Comparison of ENCODE assay signal across 9 cellular contexts in genomic region chr5:179657302-179658178, GRCh38. TPM values are rescaled to one million over a fixed set of nuclear protein-coding genes. Genes with fewer than 3 reads are reported as not detected.
DNase-seq lines count a peak whose midpoint lies in the region; ATAC-seq and TF ChIP-seq lines count a peak whose summit lies in the region.
"Not testable (repeated sequence)": the region's sequence is repeated elsewhere in the genome, so short reads cannot be mapped to it uniquely, and the experiment has no call there.
"Had no signal": no experiment of that assay in that cellular context is flagged by ENCODE, and none has a peak within 500 bp of the region (broad histone marks: within the 10 kb centered on the region; RNA-seq: fewer than 3 reads in every experiment).

No MANE protein-coding gene starts in this region.

- POLR2A ChIA-PET in naive thymus-derived CD4-positive, alpha-beta T cell (lab: Charles Lee), result not testable (repeated sequence)

- H3K4me3 ChIP-seq in coronary artery, result peak overlapping the region; percentile 53
- not testable (repeated sequence) for H3K4me3 ChIP-seq in naive thymus-derived CD4-positive, alpha-beta T cell (ENCODE audit: low read length); thoracic aorta

- CTCF ChIA-PET in naive thymus-derived CD4-positive, alpha-beta T cell (lab: Charles Lee), result not testable (repeated sequence)

- not testable (repeated sequence) for H3K27ac Mint-ChIP-seq in naive thymus-derived CD4-positive, alpha-beta T cell

- ATAC-seq in GM18508 (IDR thresholded peaks at IDR 0.05; ENCODE audit: insufficient read depth, unreplicated experiment) (peak; percentile 52), GM21360 (IDR thresholded peaks at IDR 0.05; ENCODE audit: unreplicated experiment) (peak; percentile 86), HG02798 (IDR thresholded peaks at IDR 0.05; ENCODE audit: poor library complexity, unreplicated experiment) (peak; percentile 92), HG03432 (IDR thresholded peaks at IDR 0.05; ENCODE audit: unreplicated experiment) (peak; percentile 93), thoracic aorta (ENCODE audit: insufficient number of reproducible peaks, low FRiP score, low read depth) (peak; percentile 92)
- peak; percentile 99 for ATAC-seq in naive thymus-derived CD4-positive, alpha-beta T cell

- H3K4me3 Mint-ChIP-seq in naive thymus-derived CD4-positive, alpha-beta T cell, result peak overlapping the region in 2 of 10 donors; percentile 75 to 83

- H3K9me3 Mint-ChIP-seq in naive thymus-derived CD4-positive, alpha-beta T cell, result not testable (repeated sequence)

- not testable (repeated sequence) for H3K27me3 ChIP-seq in naive thymus-derived CD4-positive, alpha-beta T cell (ENCODE audit: control insufficient read depth in 2 of 2, insufficient read depth in 2 of 2, low read length in 2 of 2); thoracic aorta (replicated peaks; ENCODE audit: insufficient read depth)

- H3K27me3 Mint-ChIP-seq in naive thymus-derived CD4-positive, alpha-beta T cell, result not testable (repeated sequence)

- peak; percentile 15 for DNase-seq in activated CD4-positive, alpha-beta T cell treated with anti-CD3 and anti-CD28 coated beads for 48 hours
- not testable (repeated sequence) for DNase-seq in coronary artery (ENCODE audit: low spot score); thoracic aorta (ENCODE audit: low spot score)
- peak in 3 of 9 donors; percentile 10 to 40 (median 22) for DNase-seq in naive thymus-derived CD4-positive, alpha-beta T cell

- not testable (repeated sequence) for H3K4me1 ChIP-seq in naive thymus-derived CD4-positive, alpha-beta T cell (ENCODE audit: control insufficient read depth in 2 of 2, insufficient read depth in 2 of 2, low read length in 2 of 2); thoracic aorta (ENCODE audit: control insufficient read depth in 1 of 2, low read depth in 2 of 2)

- TF ChIP-seq CTCF in coronary artery (IDR thresholded peaks at IDR 0.05); thoracic aorta (IDR thresholded peaks at IDR 0.05): not testable (repeated sequence)

- not testable (repeated sequence) for H3K36me3 Mint-ChIP-seq in naive thymus-derived CD4-positive, alpha-beta T cell

- not testable (repeated sequence) for H3K4me1 Mint-ChIP-seq in naive thymus-derived CD4-positive, alpha-beta T cell

- not testable (repeated sequence) for H3K9me3 ChIP-seq in naive thymus-derived CD4-positive, alpha-beta T cell (ENCODE audit: control insufficient read depth in 2 of 3, low read length in 3 of 3); thoracic aorta

- intact Hi-C loops in naive thymus-derived CD4-positive, alpha-beta T cell (cut with micrococcal nuclease), result loop anchor here in 1 of 2 donors (1.0 to 2.0 kb wide), 4 partner anchors 21 to 139 kb away; partner anchors contain the start of genes CANX and MAML1

- H3K27ac ChIP-seq in coronary artery, result peak overlapping the region in 1 of 2 donors; percentile 56
- not testable (repeated sequence) for H3K27ac ChIP-seq in naive thymus-derived CD4-positive, alpha-beta T cell (ENCODE audit: low read depth, low read length); thoracic aorta

- not testable (repeated sequence) for H3K36me3 ChIP-seq in naive thymus-derived CD4-positive, alpha-beta T cell (ENCODE audit: control insufficient read depth in 2 of 3, insufficient read depth in 3 of 3, low read length in 3 of 3); thoracic aorta

RNA-seq across cellular contexts. Expression of gene CBY3, which starts 23.3 kb away (rescaled TPM):
- total RNA-seq in naive thymus-derived CD4-positive, alpha-beta T cell, result under 1 TPM in 3 of 5 experiments, not detected in 2; 0.29 to 0.84 (median 0.62) TPM
- 1 to 10 TPM in 1 of 2 donors, not detected in 1; 1.4 TPM for polyA plus RNA-seq in naive thymus-derived CD4-positive, alpha-beta T cell
- total RNA-seq in thoracic aorta, result 1 to 10 TPM in 1 of 2 donors, not detected in 1; 1.4 TPM
- total RNA-seq: uterus had no signal

RNA-seq across cellular contexts. Expression of gene HNRNPH1, which starts 34.1 kb away (rescaled TPM):
- 1,000 to 10,000 TPM; 1,010 to 2,239 (median 1,692) TPM for total RNA-seq in naive thymus-derived CD4-positive, alpha-beta T cell
- 100 to 1,000 TPM; 120 to 141 TPM for polyA plus RNA-seq in naive thymus-derived CD4-positive, alpha-beta T cell
- total RNA-seq in thoracic aorta, result 100 to 1,000 TPM; 442 to 785 TPM

RNA-seq across cellular contexts. Expression of gene CANX, which starts 41.2 kb away (rescaled TPM):
- 100 to 1,000 TPM; 184 to 499 (median 337) TPM for total RNA-seq in naive thymus-derived CD4-positive, alpha-beta T cell
- polyA plus RNA-seq in naive thymus-derived CD4-positive, alpha-beta T cell, result 100 to 1,000 TPM; 175 to 188 TPM
- total RNA-seq in thoracic aorta, result 100 to 1,000 TPM; 240 to 371 TPM
